In the genomic region with DNA sequence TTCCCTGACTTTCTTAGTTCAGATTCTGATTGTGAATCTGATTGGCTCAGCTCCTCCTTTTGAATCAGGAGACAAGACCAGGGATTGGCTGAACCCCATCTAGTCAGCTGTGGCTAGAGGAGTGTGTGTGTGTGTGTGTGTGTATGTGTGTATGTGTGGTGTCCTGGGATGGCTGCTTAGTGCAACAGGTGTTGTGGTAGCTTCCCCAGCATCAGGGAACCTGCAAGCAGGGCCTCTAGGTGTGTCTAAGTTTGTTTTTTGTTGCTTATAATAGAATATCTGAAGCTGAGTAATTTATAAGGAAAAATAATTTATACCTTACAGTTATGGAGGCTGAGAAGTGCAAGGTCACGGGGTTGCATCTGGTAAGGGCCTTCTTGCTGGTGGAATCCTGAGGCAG, we compare ENCODE assay signal across 8 cellular contexts. TPM values are rescaled to one million over a fixed set of nuclear protein-coding genes. Genes with fewer than 3 reads are reported as not detected.
"Had no signal": no experiment of that assay in that cellular context is flagged by ENCODE, and none has a peak within 500 bp of the region (broad histone marks: within the 10 kb centered on the region; RNA-seq: fewer than 3 reads in every experiment).

No MANE protein-coding gene starts in this region.

- H3K9me3 Mint-ChIP-seq: HFFc6, IgD-negative memory B cell had no signal

- H3K27ac ChIP-seq: HL-60 had no signal

- H3K4me3 ChIP-seq: GM23338 had no signal

- ATAC-seq: GM23338, HepG2 had no signal

- DNase-seq: H9, HCEC 1CT, HFFc6 had no signal

- H3K36me3 Mint-ChIP-seq: IgD-negative memory B cell had no signal

- H3K27ac Mint-ChIP-seq: GM23338, H9, HFFc6, IgD-negative memory B cell had no signal

- H3K4me2 ChIP-seq: GM23338 had no signal

- H3K4me3 Mint-ChIP-seq: GM23338, H9, HFFc6, IgD-negative memory B cell had no signal

RNA-seq across cellular contexts. Expression of a gene that starts 13.2 kb away (rescaled TPM):
- total RNA-seq: HepG2, HT1080 had no signal
